20 cellular contexts compared by ENCODE assay signal in genomic region chr4:102696763-102697162, GRCh38.
DNase-seq lines count a peak whose midpoint lies in the region; ATAC-seq, FAIRE-seq and TF ChIP-seq lines count a peak whose summit lies in the region.
"Had no signal": no experiment of that assay in that cellular context is flagged by ENCODE, and none has a peak within 500 bp of the region (broad histone marks: within the 10 kb centered on the region; RNA-seq: fewer than 3 reads in every experiment).

No MANE protein-coding gene starts in this region.

- peak; percentile 50 to 74 for ATAC-seq in right cardiac atrium

- no peak for TF ChIP-seq EP300 in sigmoid colon (IDR thresholded peaks at IDR 0.05)

- DNase-seq in LHCN-M2 (ENCODE audit: low read depth) (peak; percentile 86), fibroblast of peridontal ligament (ENCODE audit: extremely low read depth) (peak; percentile 35), right cardiac atrium (no peak), sigmoid colon (no peak), GM19240 (ENCODE audit: insufficient read length, low spot score) (no peak), adrenal gland (no peak), H54 (ENCODE audit: insufficient read length, low spot score) (no peak)
- DNase-seq: ACHN; CD4-positive, alpha-beta T cell; EL; MV-4-11; NCI-H1417 treated with DMSO at 0.1 percent for 48 hours; NCI-H1930; NCI-H446 treated with DMSO at 0.1 percent for 48 hours; NK-92 treated with Interleukin-12 subunit alpha and Interleukin-12 subunit beta, amount 100 ng/mL, for 24 hours; RPMI8226 had no signal

- no peaks in the 10 kb centered on the region for H3K27me3 ChIP-seq in right cardiac atrium (ENCODE audit: control insufficient read depth, insufficient read depth)
- no peaks in the 10 kb centered on the region for H3K27me3 ChIP-seq in sigmoid colon
- H3K27me3 ChIP-seq in adrenal gland: no peaks in the 10 kb centered on the region
- H3K27me3 ChIP-seq: SJSA1 had no signal

- no peak overlapping the region for H3K4me3 ChIP-seq in right cardiac atrium (ENCODE audit: low read length)
- no peak overlapping the region for H3K4me3 ChIP-seq in sigmoid colon
- no peak overlapping the region for H3K4me3 ChIP-seq in adrenal gland
- H3K4me3 ChIP-seq: HAP-1, SJSA1 had no signal

- no peak for TF ChIP-seq POLR2A in sigmoid colon (IDR thresholded peaks at IDR 0.05)
- no peak for TF ChIP-seq POLR2A in adrenal gland (IDR thresholded peaks at IDR 0.05)
- TF ChIP-seq POLR2A in H54 (IDR thresholded peaks at IDR 0.05; ENCODE audit: low read depth, low read length): no peak

- H3K27ac ChIP-seq in right cardiac atrium (ENCODE audit: low read length): no peak overlapping the region
- peak overlapping the region; percentile 8 to 43 (median 22) for H3K27ac ChIP-seq in sigmoid colon
- H3K27ac ChIP-seq in adrenal gland: peak overlapping the region in 1 of 5 donors; percentile 24
- H3K27ac ChIP-seq: HL-60, SJSA1 had no signal

- intact Hi-C loops in right cardiac atrium (cut with DNase I) (no loop called here), sigmoid colon (cut with DNase I) (no loop called here), adrenal gland (cut with DNase I) (no loop called here)

- no peak for FAIRE-seq in H54 (lab: Jason Lieb, UNC)
- FAIRE-seq: HTR-8/SVneo had no signal

- no peaks in the 10 kb centered on the region for H3K36me3 ChIP-seq in sigmoid colon
- no peaks in the 10 kb centered on the region for H3K36me3 ChIP-seq in adrenal gland (replicated peaks in 1 of 2)
- H3K36me3 ChIP-seq: HAP-1, SJSA1 had no signal

- no peaks in the 10 kb centered on the region for H3K9me3 ChIP-seq in right cardiac atrium (ENCODE audit: control insufficient read depth, low read length)
- no peaks in the 10 kb centered on the region for H3K9me3 ChIP-seq in sigmoid colon
- no peaks in the 10 kb centered on the region for H3K9me3 ChIP-seq in adrenal gland (replicated peaks in 1 of 3)
- H3K9me3 ChIP-seq: HAP-1, SJSA1 had no signal

- WGBS in right cardiac atrium: 62% methylated on average over 3 of the region's 3 CpGs
- WGBS in sigmoid colon, 2 donors: 76 to 88% methylated on average over 3 of the region's 3 CpGs
- 36 to 56% (median 52%) methylated on average over 3 of the region's 3 CpGs for WGBS in adrenal gland, 4 donors

- H3K4me1 ChIP-seq in right cardiac atrium (ENCODE audit: control insufficient read depth, insufficient read depth, low read length): no peaks in the 10 kb centered on the region
- H3K4me1 ChIP-seq in sigmoid colon: no peaks in the 10 kb centered on the region
- peaks cover 5 to 12% of the 10 kb centered on the region in 2 donors for H3K4me1 ChIP-seq in adrenal gland (replicated peaks in 1 of 2)
- H3K4me1 ChIP-seq: HAP-1 had no signal

- TF ChIP-seq CTCF in sigmoid colon (IDR thresholded peaks at IDR 0.05) (no peak), adrenal gland (IDR thresholded peaks at IDR 0.05) (no peak)

Comparison
In these comparisons a context has a peak if more than half of its experiments do, and no peak if none do; other contexts are left out.
1. DNase-seq: peak in LHCN-M2 (single experiment) and fibroblast of peridontal ligament (single experiment); none in right cardiac atrium (0 of 3), sigmoid colon (single experiment), GM19240 (single experiment), adrenal gland (0 of 7) and H54 (single experiment).